Comparison of ENCODE assay signal across 1 cellular context in genomic region chr15:78872972-78873795, GRCh38.
TF ChIP-seq lines count a peak whose summit lies in the region.

No MANE protein-coding gene starts in this region.

TF ChIP-seq in HEK293, 187 proteins besides CTCF, POLR2A, EP300 and RAD21 (continued from another document and continues in another):
- TF ChIP-seq ZNF585B (tag by site-specific recombination; IDR thresholded peaks at IDR 0.05), result no peak
- TF ChIP-seq REST (tag by site-specific recombination; IDR thresholded peaks at IDR 0.05), result no peak
- TF ChIP-seq ZNF157 (tag by site-specific recombination; IDR thresholded peaks at IDR 0.05), result no peak
- no peak for TF ChIP-seq MZF1 (tag by site-specific recombination; IDR thresholded peaks at IDR 0.05; ENCODE audit: borderline replicate concordance)
- TF ChIP-seq ZNF777 (tag by site-specific recombination; IDR thresholded peaks at IDR 0.05; ENCODE audit: borderline replicate concordance), result no peak
- no peak for TF ChIP-seq ZSCAN16 (tag by site-specific recombination; IDR thresholded peaks at IDR 0.05)
- TF ChIP-seq ZNF335 (tag by site-specific recombination; conservative IDR thresholded peaks at IDR 0.05), result peak; percentile 95
- TF ChIP-seq ZNF146 (tag by site-specific recombination; IDR thresholded peaks at IDR 0.05), result no peak
- TF ChIP-seq SCRT2 (tag by site-specific recombination; IDR thresholded peaks at IDR 0.05), result no peak
- no peak for TF ChIP-seq ZFP3 (tag by site-specific recombination; IDR thresholded peaks at IDR 0.05; ENCODE audit: low read depth)
- no peak; the same call in 1 of the 2 replicates for TF ChIP-seq INSM2 (tag by site-specific recombination; IDR thresholded peaks at IDR 0.05)
- TF ChIP-seq ZNF350 (tag by site-specific recombination; IDR thresholded peaks at IDR 0.05), result no peak
- TF ChIP-seq ZNF776 (tag by site-specific recombination; IDR thresholded peaks at IDR 0.05; ENCODE audit: borderline replicate concordance), result no peak
- no peak for TF ChIP-seq ZNF292 (tag by site-specific recombination; IDR thresholded peaks at IDR 0.05; ENCODE audit: borderline replicate concordance, low read depth)
- no peak for TF ChIP-seq ZNF658 (tag by site-specific recombination; IDR thresholded peaks at IDR 0.05)
- peak; percentile 60; the same call in 1 of the 2 replicates for TF ChIP-seq ZNF639 (tag by site-specific recombination; IDR thresholded peaks at IDR 0.05)
- TF ChIP-seq ZNF16 (tag by site-specific recombination; IDR thresholded peaks at IDR 0.05; ENCODE audit: low read depth), result peak; percentile 23; the same call in 1 of the 2 replicates
- TF ChIP-seq ZNF221 (tag by site-specific recombination; IDR thresholded peaks at IDR 0.05; ENCODE audit: borderline replicate concordance), result peak; percentile 71; the same call in 1 of the 2 replicates
- TF ChIP-seq, protein P1, sequence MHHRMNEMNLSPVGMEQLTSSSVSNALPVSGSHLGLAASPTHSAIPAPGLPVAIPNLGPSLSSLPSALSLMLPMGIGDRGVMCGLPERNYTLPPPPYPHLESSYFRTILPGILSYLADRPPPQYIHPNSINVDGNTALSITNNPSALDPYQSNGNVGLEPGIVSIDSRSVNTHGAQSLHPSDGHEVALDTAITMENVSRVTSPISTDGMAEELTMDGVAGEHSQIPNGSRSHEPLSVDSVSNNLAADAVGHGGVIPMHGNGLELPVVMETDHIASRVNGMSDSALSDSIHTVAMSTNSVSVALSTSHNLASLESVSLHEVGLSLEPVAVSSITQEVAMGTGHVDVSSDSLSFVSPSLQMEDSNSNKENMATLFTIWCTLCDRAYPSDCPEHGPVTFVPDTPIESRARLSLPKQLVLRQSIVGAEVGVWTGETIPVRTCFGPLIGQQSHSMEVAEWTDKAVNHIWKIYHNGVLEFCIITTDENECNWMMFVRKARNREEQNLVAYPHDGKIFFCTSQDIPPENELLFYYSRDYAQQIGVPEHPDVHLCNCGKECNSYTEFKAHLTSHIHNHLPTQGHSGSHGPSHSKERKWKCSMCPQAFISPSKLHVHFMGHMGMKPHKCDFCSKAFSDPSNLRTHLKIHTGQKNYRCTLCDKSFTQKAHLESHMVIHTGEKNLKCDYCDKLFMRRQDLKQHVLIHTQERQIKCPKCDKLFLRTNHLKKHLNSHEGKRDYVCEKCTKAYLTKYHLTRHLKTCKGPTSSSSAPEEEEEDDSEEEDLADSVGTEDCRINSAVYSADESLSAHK (tag by site-specific recombination; IDR thresholded peaks at IDR 0.05), result 0 out of 2 replicates have a peak, but pooled peaks have one; percentile 14
- TF ChIP-seq, protein P2, sequence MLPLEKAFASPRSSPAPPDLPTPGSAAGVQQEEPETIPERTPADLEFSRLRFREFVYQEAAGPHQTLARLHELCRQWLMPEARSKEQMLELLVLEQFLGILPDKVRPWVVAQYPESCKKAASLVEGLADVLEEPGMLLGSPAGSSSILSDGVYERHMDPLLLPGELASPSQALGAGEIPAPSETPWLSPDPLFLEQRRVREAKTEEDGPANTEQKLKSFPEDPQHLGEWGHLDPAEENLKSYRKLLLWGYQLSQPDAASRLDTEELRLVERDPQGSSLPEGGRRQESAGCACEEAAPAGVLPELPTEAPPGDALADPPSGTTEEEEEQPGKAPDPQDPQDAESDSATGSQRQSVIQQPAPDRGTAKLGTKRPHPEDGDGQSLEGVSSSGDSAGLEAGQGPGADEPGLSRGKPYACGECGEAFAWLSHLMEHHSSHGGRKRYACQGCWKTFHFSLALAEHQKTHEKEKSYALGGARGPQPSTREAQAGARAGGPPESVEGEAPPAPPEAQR (tag by site-specific recombination; IDR thresholded peaks at IDR 0.05), result no peak
- peak; percentile 60 for TF ChIP-seq SP3 (tag by site-specific recombination; IDR thresholded peaks at IDR 0.05)
- TF ChIP-seq, protein P3, sequence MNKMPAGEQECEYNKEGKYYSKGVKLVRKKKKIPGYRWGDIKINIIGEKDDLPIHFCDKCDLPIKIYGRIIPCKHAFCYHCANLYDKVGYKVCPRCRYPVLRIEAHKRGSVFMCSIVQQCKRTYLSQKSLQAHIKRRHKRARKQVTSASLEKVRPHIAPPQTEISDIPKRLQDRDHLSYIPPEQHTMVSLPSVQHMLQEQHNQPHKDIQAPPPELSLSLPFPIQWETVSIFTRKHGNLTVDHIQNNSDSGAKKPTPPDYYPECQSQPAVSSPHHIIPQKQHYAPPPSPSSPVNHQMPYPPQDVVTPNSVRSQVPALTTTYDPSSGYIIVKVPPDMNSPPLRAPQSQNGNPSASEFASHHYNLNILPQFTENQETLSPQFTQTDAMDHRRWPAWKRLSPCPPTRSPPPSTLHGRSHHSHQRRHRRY (tag by site-specific recombination; IDR thresholded peaks at IDR 0.05), result no peak
- TF ChIP-seq ZNF549 (tag by site-specific recombination; IDR thresholded peaks at IDR 0.05), result no peak
- TF ChIP-seq REPIN1 (tag by site-specific recombination; IDR thresholded peaks at IDR 0.05; ENCODE audit: low read depth), result 0 out of 2 replicates have a peak, but pooled peaks have one; percentile 24
- TF ChIP-seq ZBTB26 (tag by site-specific recombination; optimal IDR thresholded peaks at IDR 0.05), result peak; percentile 80
- no peak for TF ChIP-seq ZNF791 (tag by site-specific recombination; IDR thresholded peaks at IDR 0.05)
- no peak for TF ChIP-seq SALL2 (tag by site-specific recombination; IDR thresholded peaks at IDR 0.05; ENCODE audit: borderline replicate concordance)
- no peak for TF ChIP-seq ZNF223 (tag by site-specific recombination; IDR thresholded peaks at IDR 0.05)
- no peak for TF ChIP-seq ZNF140 (tag by site-specific recombination; IDR thresholded peaks at IDR 0.05)
- no peak for TF ChIP-seq ZNF544 (tag by site-specific recombination; IDR thresholded peaks at IDR 0.05)
- TF ChIP-seq ZNF391 (tag by site-specific recombination; IDR thresholded peaks at IDR 0.05; ENCODE audit: borderline replicate concordance, low read depth), result no peak
- TF ChIP-seq ZBTB21 (tag by site-specific recombination; IDR thresholded peaks at IDR 0.05), result peak; percentile 63
- TF ChIP-seq, protein P4, sequence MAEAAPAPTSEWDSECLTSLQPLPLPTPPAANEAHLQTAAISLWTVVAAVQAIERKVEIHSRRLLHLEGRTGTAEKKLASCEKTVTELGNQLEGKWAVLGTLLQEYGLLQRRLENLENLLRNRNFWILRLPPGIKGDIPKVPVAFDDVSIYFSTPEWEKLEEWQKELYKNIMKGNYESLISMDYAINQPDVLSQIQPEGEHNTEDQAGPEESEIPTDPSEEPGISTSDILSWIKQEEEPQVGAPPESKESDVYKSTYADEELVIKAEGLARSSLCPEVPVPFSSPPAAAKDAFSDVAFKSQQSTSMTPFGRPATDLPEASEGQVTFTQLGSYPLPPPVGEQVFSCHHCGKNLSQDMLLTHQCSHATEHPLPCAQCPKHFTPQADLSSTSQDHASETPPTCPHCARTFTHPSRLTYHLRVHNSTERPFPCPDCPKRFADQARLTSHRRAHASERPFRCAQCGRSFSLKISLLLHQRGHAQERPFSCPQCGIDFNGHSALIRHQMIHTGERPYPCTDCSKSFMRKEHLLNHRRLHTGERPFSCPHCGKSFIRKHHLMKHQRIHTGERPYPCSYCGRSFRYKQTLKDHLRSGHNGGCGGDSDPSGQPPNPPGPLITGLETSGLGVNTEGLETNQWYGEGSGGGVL (tag by site-specific recombination; IDR thresholded peaks at IDR 0.05), result peak; percentile 31
- TF ChIP-seq GLIS2 (tag by site-specific recombination; IDR thresholded peaks at IDR 0.05), result peak; percentile 33
- no peak for TF ChIP-seq OVOL3 (tag by site-specific recombination; IDR thresholded peaks at IDR 0.05)
- TF ChIP-seq, protein P5, sequence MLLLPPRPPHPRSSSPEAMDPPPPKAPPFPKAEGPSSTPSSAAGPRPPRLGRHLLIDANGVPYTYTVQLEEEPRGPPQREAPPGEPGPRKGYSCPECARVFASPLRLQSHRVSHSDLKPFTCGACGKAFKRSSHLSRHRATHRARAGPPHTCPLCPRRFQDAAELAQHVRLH (tag by site-specific recombination; IDR thresholded peaks at IDR 0.05), result peak; percentile 75; the same call in 1 of the 2 replicates
- TF ChIP-seq ZBTB49 (tag by site-specific recombination; IDR thresholded peaks at IDR 0.05; ENCODE audit: low read depth), result no peak
- no peak for TF ChIP-seq ZNF155 (tag by site-specific recombination; IDR thresholded peaks at IDR 0.05)
- TF ChIP-seq ZNF10 (tag by site-specific recombination; IDR thresholded peaks at IDR 0.05), result no peak; the same call in 1 of the 2 replicates
- peak; percentile 53 for TF ChIP-seq ZNF423 (tag by site-specific recombination; IDR thresholded peaks at IDR 0.05)
- TF ChIP-seq ZFP37 (tag by site-specific recombination; IDR thresholded peaks at IDR 0.05), result peak; percentile 77
- peak; percentile 23; the same call in 1 of the 2 replicates for TF ChIP-seq ZIC2 (tag by site-specific recombination; IDR thresholded peaks at IDR 0.05)
- TF ChIP-seq, protein P6, sequence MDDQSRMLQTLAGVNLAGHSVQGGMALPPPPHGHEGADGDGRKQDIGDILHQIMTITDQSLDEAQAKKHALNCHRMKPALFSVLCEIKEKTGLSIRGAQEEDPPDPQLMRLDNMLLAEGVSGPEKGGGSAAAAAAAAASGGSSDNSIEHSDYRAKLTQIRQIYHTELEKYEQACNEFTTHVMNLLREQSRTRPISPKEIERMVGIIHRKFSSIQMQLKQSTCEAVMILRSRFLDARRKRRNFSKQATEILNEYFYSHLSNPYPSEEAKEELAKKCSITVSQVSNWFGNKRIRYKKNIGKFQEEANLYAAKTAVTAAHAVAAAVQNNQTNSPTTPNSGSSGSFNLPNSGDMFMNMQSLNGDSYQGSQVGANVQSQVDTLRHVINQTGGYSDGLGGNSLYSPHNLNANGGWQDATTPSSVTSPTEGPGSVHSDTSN (CRISPR knock-in tag; IDR thresholded peaks at IDR 0.05), result 0 out of 2 replicates have a peak, but pooled peaks have one; percentile 59
- peak; percentile 58; the same call in 1 of the 2 replicates for TF ChIP-seq ZNF76 (tag by site-specific recombination; IDR thresholded peaks at IDR 0.05; ENCODE audit: borderline replicate concordance, low read depth)
